In the genomic region with DNA sequence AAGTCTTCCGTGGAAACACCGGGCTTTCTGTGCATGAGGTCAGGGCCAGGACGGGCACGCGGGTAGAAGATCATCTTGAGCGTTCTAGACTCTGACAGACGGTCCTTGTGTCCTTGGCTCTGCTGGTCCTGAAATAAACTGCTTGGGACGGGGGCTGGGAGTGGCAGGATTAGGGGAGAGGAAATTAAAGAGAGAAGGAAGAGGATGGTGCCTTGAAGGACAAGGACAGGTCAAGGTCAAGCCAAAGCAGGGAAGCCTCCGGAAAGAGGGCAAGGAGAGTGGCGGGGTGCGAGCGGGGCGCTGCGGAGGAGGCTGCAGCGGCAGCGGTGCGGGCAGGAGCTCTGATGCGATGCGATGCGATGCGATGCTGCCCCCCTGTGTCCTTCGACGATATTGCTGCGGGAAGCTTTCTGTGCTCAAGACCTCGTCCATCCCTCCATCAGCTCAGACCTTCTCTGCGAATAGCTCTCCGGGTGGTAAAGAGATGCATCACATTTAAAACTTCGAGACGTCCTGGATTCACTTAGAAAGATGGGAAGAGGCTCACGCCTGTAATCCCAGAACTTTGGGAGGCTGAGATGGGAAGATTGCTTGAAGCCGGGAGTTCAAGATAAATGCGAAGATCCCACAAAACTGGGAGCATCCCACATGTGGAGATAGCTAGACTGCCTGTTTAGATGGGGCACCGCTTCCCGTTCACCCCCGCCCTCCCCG, we compare ENCODE assay signal across 2 cellular contexts.
TF ChIP-seq lines count a peak whose summit lies in the region.

No MANE protein-coding gene starts in this region.

TF ChIP-seq in IMR-90, 13 proteins besides CTCF, POLR2A, EP300 and RAD21:
- TF ChIP-seq CEBPB (IDR thresholded peaks at IDR 0.05; ENCODE audit: low read depth, low read length) (no peak), FOS (IDR thresholded peaks at IDR 0.05; ENCODE audit: low read depth, low read length) (no peak), BHLHE40 (IDR thresholded peaks at IDR 0.05; ENCODE audit: low read depth, low read length) (no peak), RCOR1 (IDR thresholded peaks at IDR 0.05; ENCODE audit: insufficient replicate concordance, low read length) (no peak), RFX5 (IDR thresholded peaks at IDR 0.05; ENCODE audit: low read depth, low read length) (no peak), SMC3 (IDR thresholded peaks at IDR 0.05; ENCODE audit: low read depth, low read length) (no peak), NFE2L2 (IDR thresholded peaks at IDR 0.05; ENCODE audit: low read depth, low read length) (no peak), MXI1 (IDR thresholded peaks at IDR 0.05; ENCODE audit: borderline replicate concordance, low read depth, low read length) (no peak), MAZ (IDR thresholded peaks at IDR 0.05; ENCODE audit: borderline replicate concordance, low read depth, low read length) (no peak), MAFK (IDR thresholded peaks at IDR 0.05; ENCODE audit: low read depth, low read length) (no peak), CHD1 (IDR thresholded peaks at IDR 0.05; ENCODE audit: low read depth, low read length) (no peak)
- TF ChIP-seq, protein P1, sequence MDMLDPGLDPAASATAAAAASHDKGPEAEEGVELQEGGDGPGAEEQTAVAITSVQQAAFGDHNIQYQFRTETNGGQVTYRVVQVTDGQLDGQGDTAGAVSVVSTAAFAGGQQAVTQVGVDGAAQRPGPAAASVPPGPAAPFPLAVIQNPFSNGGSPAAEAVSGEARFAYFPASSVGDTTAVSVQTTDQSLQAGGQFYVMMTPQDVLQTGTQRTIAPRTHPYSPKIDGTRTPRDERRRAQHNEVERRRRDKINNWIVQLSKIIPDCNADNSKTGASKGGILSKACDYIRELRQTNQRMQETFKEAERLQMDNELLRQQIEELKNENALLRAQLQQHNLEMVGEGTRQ (IDR thresholded peaks at IDR 0.05; ENCODE audit: low read depth, low read length): no peak
- TF ChIP-seq, protein P2, sequence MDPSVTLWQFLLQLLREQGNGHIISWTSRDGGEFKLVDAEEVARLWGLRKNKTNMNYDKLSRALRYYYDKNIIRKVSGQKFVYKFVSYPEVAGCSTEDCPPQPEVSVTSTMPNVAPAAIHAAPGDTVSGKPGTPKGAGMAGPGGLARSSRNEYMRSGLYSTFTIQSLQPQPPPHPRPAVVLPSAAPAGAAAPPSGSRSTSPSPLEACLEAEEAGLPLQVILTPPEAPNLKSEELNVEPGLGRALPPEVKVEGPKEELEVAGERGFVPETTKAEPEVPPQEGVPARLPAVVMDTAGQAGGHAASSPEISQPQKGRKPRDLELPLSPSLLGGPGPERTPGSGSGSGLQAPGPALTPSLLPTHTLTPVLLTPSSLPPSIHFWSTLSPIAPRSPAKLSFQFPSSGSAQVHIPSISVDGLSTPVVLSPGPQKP (IDR thresholded peaks at IDR 0.05; ENCODE audit: borderline replicate concordance, low read depth, low read length): no peak

TF ChIP-seq in HepG2, 621 proteins besides CTCF, POLR2A, EP300 and RAD21:
- TF ChIP-seq MATR3 (CRISPR knock-in tag; IDR thresholded peaks at IDR 0.05): no peak
- TF ChIP-seq GABPB1 (CRISPR knock-in tag; IDR thresholded peaks at IDR 0.05): peak; percentile 27; the same call in 1 of the 2 replicates
- TF ChIP-seq STAG1 (CRISPR knock-in tag; IDR thresholded peaks at IDR 0.05): peak; percentile 73
- TF ChIP-seq HNRNPLL (IDR thresholded peaks at IDR 0.05; ENCODE audit: low read depth, low read length, poor library complexity, severe bottlenecking): peak; percentile 54
- TF ChIP-seq ETV5 (CRISPR knock-in tag; IDR thresholded peaks at IDR 0.05; ENCODE audit: borderline replicate concordance): no peak
- TF ChIP-seq, protein P3, sequence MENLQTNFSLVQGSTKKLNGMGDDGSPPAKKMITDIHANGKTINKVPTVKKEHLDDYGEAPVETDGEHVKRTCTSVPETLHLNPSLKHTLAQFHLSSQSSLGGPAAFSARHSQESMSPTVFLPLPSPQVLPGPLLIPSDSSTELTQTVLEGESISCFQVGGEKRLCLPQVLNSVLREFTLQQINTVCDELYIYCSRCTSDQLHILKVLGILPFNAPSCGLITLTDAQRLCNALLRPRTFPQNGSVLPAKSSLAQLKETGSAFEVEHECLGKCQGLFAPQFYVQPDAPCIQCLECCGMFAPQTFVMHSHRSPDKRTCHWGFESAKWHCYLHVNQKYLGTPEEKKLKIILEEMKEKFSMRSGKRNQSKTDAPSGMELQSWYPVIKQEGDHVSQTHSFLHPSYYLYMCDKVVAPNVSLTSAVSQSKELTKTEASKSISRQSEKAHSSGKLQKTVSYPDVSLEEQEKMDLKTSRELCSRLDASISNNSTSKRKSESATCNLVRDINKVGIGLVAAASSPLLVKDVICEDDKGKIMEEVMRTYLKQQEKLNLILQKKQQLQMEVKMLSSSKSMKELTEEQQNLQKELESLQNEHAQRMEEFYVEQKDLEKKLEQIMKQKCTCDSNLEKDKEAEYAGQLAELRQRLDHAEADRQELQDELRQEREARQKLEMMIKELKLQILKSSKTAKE (CRISPR knock-in tag; IDR thresholded peaks at IDR 0.05; ENCODE audit: borderline replicate concordance): no peak
- TF ChIP-seq XRCC5 (optimal IDR thresholded peaks at IDR 0.05; ENCODE audit: low read length): peak; percentile 42
- TF ChIP-seq SIN3A (IDR thresholded peaks at IDR 0.05; ENCODE audit: borderline replicate concordance, low read depth, low read length): no peak
- TF ChIP-seq DNMT1 (CRISPR knock-in tag; IDR thresholded peaks at IDR 0.05): no peak
- peak; percentile 15 for TF ChIP-seq SMC3 (IDR thresholded peaks at IDR 0.05; ENCODE audit: low read length)
- TF ChIP-seq, protein P4, sequence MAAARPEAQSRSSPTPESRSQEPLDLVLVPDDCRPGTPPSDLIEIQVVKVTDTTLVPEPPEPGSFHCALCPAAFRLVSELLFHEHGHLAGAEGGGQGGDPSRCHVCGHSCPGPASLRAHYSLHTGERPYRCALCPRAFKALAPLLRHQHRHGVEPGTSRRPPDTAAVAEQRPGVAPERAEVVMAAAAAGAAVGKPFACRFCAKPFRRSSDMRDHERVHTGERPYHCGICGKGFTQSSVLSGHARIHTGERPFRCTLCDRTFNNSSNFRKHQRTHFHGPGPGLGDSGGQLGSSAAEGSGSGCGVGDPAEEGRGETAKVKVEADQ (CRISPR knock-in tag; IDR thresholded peaks at IDR 0.05; ENCODE audit: borderline replicate concordance): no peak
